In the genomic region with DNA sequence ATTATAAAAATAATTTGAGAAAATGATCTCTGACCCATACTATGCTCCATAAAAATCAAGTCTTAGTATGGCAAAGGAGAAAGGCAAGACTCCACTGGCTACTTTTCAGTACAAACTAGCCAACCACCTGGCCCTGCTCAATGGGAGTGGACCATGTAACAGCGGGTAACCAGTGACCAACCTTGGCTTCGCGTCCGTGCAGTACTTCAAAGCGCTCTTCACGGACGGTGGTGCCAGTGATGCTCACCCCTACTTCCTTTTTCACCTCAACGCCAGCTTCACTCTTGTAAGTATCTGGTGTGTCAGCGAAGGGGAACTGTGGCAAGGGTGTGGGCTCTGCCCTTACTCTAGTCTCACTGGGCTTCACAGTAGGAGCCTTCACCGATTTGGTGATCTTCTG, we compare ENCODE assay signal across 20 cellular contexts.
"Had no signal": no experiment of that assay in that cellular context is flagged by ENCODE, and none has a peak within 500 bp of the region (broad histone marks: within the 10 kb centered on the region; RNA-seq: fewer than 3 reads in every experiment).

No MANE protein-coding gene starts in this region.

- H3K27me3 ChIP-seq: SJCRH30 had no signal

- ATAC-seq: SK-N-SH treated with all-trans-retinoic acid at 6 μM for 48 hours had no signal

- DNase-seq: KBM-7, MV-4-11, NCI-H1092, NCI-H1105 treated with DMSO at 0.1 percent for 48 hours, NCI-H1417 treated with DMSO at 0.1 percent for 48 hours, NCI-H146, NCI-H1694 treated with DMSO at 0.1 percent for 48 hours, NCI-H2029, NCI-H2081 treated with DMSO at 0.1 percent for 48 hours, NCI-H2171, NCI-H226, NCI-H446, NCI-H510A, NCI-H524 treated with DMSO at 0.1 percent for 48 hours, NCI-H69, NCI-H774, RPMI8226, SHP77 treated with DMSO at 0.1 percent for 48 hours, SJCRH30 had no signal

- H3K27ac ChIP-seq: SJCRH30 had no signal

- H3K9me3 ChIP-seq: SJCRH30 had no signal

- H3K4me3 ChIP-seq: SJCRH30 had no signal

- H3K4me1 ChIP-seq: SJCRH30 had no signal
